9 cellular contexts compared by ENCODE assay signal in genomic region chr7:95501261-95501816, GRCh38. TPM values are rescaled to one million over a fixed set of nuclear protein-coding genes. Genes with fewer than 3 reads are reported as not detected.
DNase-seq lines count a peak whose midpoint lies in the region; ATAC-seq, FAIRE-seq and TF ChIP-seq lines count a peak whose summit lies in the region.
"Had no signal": no experiment of that assay in that cellular context is flagged by ENCODE, and none has a peak within 500 bp of the region (broad histone marks: within the 10 kb centered on the region; RNA-seq: fewer than 3 reads in every experiment).

No MANE protein-coding gene starts in this region.

- H3K9me3 ChIP-seq in astrocyte (ENCODE audit: insufficient read depth, low read depth, low read length), result no peaks in the 10 kb centered on the region
- H3K9me3 ChIP-seq in mucosa of descending colon, result no peaks in the 10 kb centered on the region
- H3K9me3 ChIP-seq in CD4-positive, alpha-beta T cell (ENCODE audit: control insufficient read depth, low read length), result no peaks in the 10 kb centered on the region

- no peak for FAIRE-seq in astrocyte (lab: Jason Lieb, UNC)

- H3K27me3 Mint-ChIP-seq in astrocyte (ENCODE audit: low read depth, unreplicated experiment), result no peaks in the 10 kb centered on the region
- peaks cover 4% of the 10 kb centered on the region for H3K27me3 Mint-ChIP-seq in CD4-positive, alpha-beta T cell
- H3K27me3 Mint-ChIP-seq: brain had no signal

- no peak for TF ChIP-seq CTCF in GM06990 (IDR thresholded peaks at IDR 0.05; ENCODE audit: insufficient read depth, low read length, poor library complexity, severe bottlenecking)
- no peak for TF ChIP-seq CTCF in astrocyte (IDR thresholded peaks at IDR 0.05; ENCODE audit: insufficient read depth, low read depth, low read length)
- no peak for TF ChIP-seq CTCF in mucosa of descending colon (IDR thresholded peaks at IDR 0.05)
- TF ChIP-seq CTCF in CD4-positive, alpha-beta T cell (IDR thresholded peaks at IDR 0.05), result no peak

- H3K4me3 Mint-ChIP-seq in astrocyte (ENCODE audit: unreplicated experiment), result no peak overlapping the region
- no peak overlapping the region for H3K4me3 Mint-ChIP-seq in CD4-positive, alpha-beta T cell
- H3K4me3 Mint-ChIP-seq: brain had no signal

- DNase-seq in GM06990 (ENCODE audit: extremely low read depth, insufficient read length), result peak; percentile 75
- peak; percentile 4 for DNase-seq in astrocyte (ENCODE audit: low read depth)
- no peak for DNase-seq in mucosa of descending colon
- DNase-seq in CD4-positive, alpha-beta T cell, result no peak
- DNase-seq in COLO668 (lab: John Stamatoyannopoulos, UW; ENCODE audit: unreplicated experiment), result no peak
- no peak for DNase-seq in NCI-H2196 (lab: John Stamatoyannopoulos, UW; ENCODE audit: unreplicated experiment)

- POLR2A ChIA-PET in CD4-positive, alpha-beta T cell (lab: Charles Lee), result no interaction called here

- no peaks in the 10 kb centered on the region for H3K79me2 ChIP-seq in astrocyte (ENCODE audit: insufficient read depth, low read length)

- peaks cover 1% of the 10 kb centered on the region for H3K36me3 Mint-ChIP-seq in astrocyte (ENCODE audit: low read depth, unreplicated experiment)
- no peaks in the 10 kb centered on the region for H3K36me3 Mint-ChIP-seq in CD4-positive, alpha-beta T cell (ENCODE audit: low read depth)
- H3K36me3 Mint-ChIP-seq: brain had no signal

- H3K36me3 ChIP-seq in GM06990 (ENCODE audit: control insufficient read depth, insufficient read depth, low read length) (no peaks in the 10 kb centered on the region), astrocyte (ENCODE audit: insufficient read depth, low read length) (no peaks in the 10 kb centered on the region), mucosa of descending colon (ENCODE audit: low read depth) (no peaks in the 10 kb centered on the region)

- intact Hi-C loops in mucosa of descending colon (cut with DNase I, micrococcal nuclease), result no loop called here
- intact Hi-C loops in CD4-positive, alpha-beta T cell (cut with DNase I, micrococcal nuclease), result no loop called here

- H3K4me3 ChIP-seq in GM06990 (replicated peaks; ENCODE audit: low read depth, low read length) (no peak overlapping the region), astrocyte (ENCODE audit: insufficient read depth, low read depth, low read length) (no peak overlapping the region), mucosa of descending colon (no peak overlapping the region)

- CTCF ChIA-PET in CD4-positive, alpha-beta T cell (lab: Charles Lee), result no interaction called here

- no peaks in the 10 kb centered on the region for H3K9me3 Mint-ChIP-seq in astrocyte (ENCODE audit: unreplicated experiment)
- no peaks in the 10 kb centered on the region for H3K9me3 Mint-ChIP-seq in CD4-positive, alpha-beta T cell

- H3K4me1 ChIP-seq in astrocyte (ENCODE audit: insufficient read depth, low read length), result peaks cover 11% of the 10 kb centered on the region
- H3K4me1 ChIP-seq in mucosa of descending colon (ENCODE audit: low read depth), result no peaks in the 10 kb centered on the region

- H3K27ac Mint-ChIP-seq in astrocyte (ENCODE audit: unreplicated experiment), result peak overlapping the region; percentile 60
- no peak overlapping the region for H3K27ac Mint-ChIP-seq in CD4-positive, alpha-beta T cell

- H3K4me2 ChIP-seq in astrocyte (ENCODE audit: low read length), result peak overlapping the region; percentile 66

- H3K9ac ChIP-seq in astrocyte (ENCODE audit: low read length), result no peak overlapping the region

- H3K27ac ChIP-seq in astrocyte (ENCODE audit: low read depth, low read length), result no peak overlapping the region
- no peak overlapping the region for H3K27ac ChIP-seq in CD4-positive, alpha-beta T cell (ENCODE audit: low read depth, low read length)

- peaks cover 24% of the 10 kb centered on the region for H3K4me1 Mint-ChIP-seq in astrocyte (ENCODE audit: low read depth, unreplicated experiment)
- peaks cover 20% of the 10 kb centered on the region for H3K4me1 Mint-ChIP-seq in CD4-positive, alpha-beta T cell (ENCODE audit: low read depth)

- no peak overlapping the region for H2AFZ ChIP-seq in astrocyte (ENCODE audit: low read depth, low read length)

- no peaks in the 10 kb centered on the region for H4K20me1 ChIP-seq in astrocyte (ENCODE audit: insufficient read depth, low read length)

- H3K27me3 ChIP-seq in GM06990 (replicated peaks; ENCODE audit: control insufficient read depth, insufficient read depth, low read length), result no peaks in the 10 kb centered on the region
- H3K27me3 ChIP-seq in astrocyte (ENCODE audit: insufficient read depth, low read length), result no peaks in the 10 kb centered on the region
- H3K27me3 ChIP-seq in CD4-positive, alpha-beta T cell (ENCODE audit: control insufficient read depth, insufficient read depth, low read length), result no peaks in the 10 kb centered on the region

- ATAC-seq in GM19468 (IDR thresholded peaks at IDR 0.05; ENCODE audit: extremely low read depth, unreplicated experiment) (peak; percentile 81), HG03354 (IDR thresholded peaks at IDR 0.05; ENCODE audit: poor library complexity, severe bottlenecking, unreplicated experiment) (peak; percentile 90), mucosa of descending colon (no peak)
- ATAC-seq in CD4-positive, alpha-beta T cell (ENCODE audit: poor library complexity), result no peak

RNA-seq across cellular contexts. Expression of gene ASB4, which starts 15.6 kb away (rescaled TPM):
- not detected in 2 replicates for total RNA-seq in astrocyte
- under 1 TPM in 2 of 3 donors, not detected in 1; 0.13 to 0.84 TPM for total RNA-seq in mucosa of descending colon
- not detected for total RNA-seq in CD4-positive, alpha-beta T cell

Comparison
In these comparisons a context has a peak if more than half of its experiments do, and no peak if none do; other contexts are left out.
1. DNase-seq: peak in GM06990 (single experiment) and astrocyte (single experiment); none in mucosa of descending colon (0 of 3), CD4-positive, alpha-beta T cell (0 of 10), COLO668 (single experiment) and NCI-H2196 (single experiment).
2. ATAC-seq: peak in GM19468 (single experiment) and HG03354 (single experiment); none in mucosa of descending colon (single experiment) and CD4-positive, alpha-beta T cell (single experiment).